Comparison of ENCODE assay signal across 8 cellular contexts in genomic region chr5:141650851-141651727, GRCh38. TPM values are rescaled to one million over a fixed set of nuclear protein-coding genes. Genes with fewer than 3 reads are reported as not detected.
A peak's percentile ranks its signal among the peaks of the same experiment; 100 is the strongest.
DNase-seq lines count a peak whose midpoint lies in the region; ATAC-seq and TF ChIP-seq lines count a peak whose summit lies in the region.

FCHSD1 (minus strand) TSS chr5:141651418; CDS start chr5:141651368, 50 bp downstream.

- in situ Hi-C loops in GM13977 (cut with MboI; ENCODE audit: low pct_unique_long_range_greater_than_20kb, low sequenced_read_pairs, unreplicated experiment) = no loop called here

- DNase-seq in GM13977 (ENCODE audit: low spot score) (peak; percentile 99), NCI-H1417 treated with DMSO at 0.1 percent for 48 hours (lab: John Stamatoyannopoulos, UW) (peak; percentile 9), cerebellum (ENCODE audit: low spot score) (peak; percentile 76), kidney glomerular epithelial cell (lab: John Stamatoyannopoulos, UW) (peak; percentile 57), NCI-H2107 treated with DMSO at 0.1 percent for 48 hours (lab: John Stamatoyannopoulos, UW; ENCODE audit: unreplicated experiment) (no peak)
- DNase-seq in activated CD4-positive, CD25-positive, alpha-beta regulatory T cell treated with anti-CD3 and anti-CD28 coated beads, Interleukin-2, amount 50 U/mL, for 16 hours (ENCODE audit: low read depth, low spot score) = peak; percentile 64
- DNase-seq in stimulated activated CD4-positive, alpha-beta T cell treated with anti-CD3 and anti-CD28 coated beads, Interleukin-15, amount 100 ng/mL, for 48 hours (ENCODE audit: low read depth in 2 of 2) = peak; percentile 71 to 78

- ATAC-seq in HG02571 (IDR thresholded peaks at IDR 0.05; ENCODE audit: unreplicated experiment) = peak; percentile 94

- no peak for TF ChIP-seq CTCF in GM13977 (IDR thresholded peaks at IDR 0.05; ENCODE audit: extremely low read depth, insufficient read depth, missing control alignments)

RNA-seq across cellular contexts. Expression of gene FCHSD1, which starts in this region (rescaled TPM):
- total RNA-seq in cerebellum = 4.2 TPM
